Comparison of ENCODE assay signal across 24 cellular contexts in the genomic region with DNA sequence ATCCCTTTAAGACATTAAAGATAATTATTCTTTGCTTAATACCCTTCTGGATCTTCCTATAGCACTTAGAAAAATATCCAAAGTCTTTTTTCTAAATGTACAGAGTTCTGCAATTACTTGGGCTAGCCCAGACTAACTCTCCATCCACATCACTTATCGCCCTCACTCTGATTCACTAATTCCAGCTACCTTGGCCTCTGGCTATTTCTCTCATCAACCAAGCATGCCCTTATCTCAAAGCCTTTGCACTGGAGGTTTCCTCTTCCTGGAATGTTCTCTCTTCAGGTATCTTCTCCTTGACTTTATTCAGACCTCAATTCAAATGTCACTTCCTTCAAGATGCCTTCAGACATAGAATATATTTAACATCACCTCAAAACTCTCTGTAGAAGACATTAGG.
"Had no signal": no experiment of that assay in that cellular context is flagged by ENCODE, and none has a peak within 500 bp of the region (broad histone marks: within the 10 kb centered on the region; RNA-seq: fewer than 3 reads in every experiment).

No MANE protein-coding gene starts in this region.

- H3K9me3 ChIP-seq: pancreas, prostate gland, testis, thyroid gland, transverse colon, upper lobe of right lung had no signal

- ATAC-seq: naive thymus-derived CD8-positive, alpha-beta T cell; pancreas; right cardiac atrium; sciatic nerve; stimulated activated naive B cell treated with anti-CD40 and anti-IgM and Interleukin-4, amounts not matched to agents 10 μg/mL and 1 μg/mL and 100 μg/mL, for 72 hours; stimulated activated naive CD8-positive, alpha-beta T cell treated with anti-CD3 and anti-CD28 coated beads, Interleukin-15, Interleukin-2, amounts not matched to agents 100 U/mL and 50 U/mL, for 24 hours; upper lobe of right lung had no signal

- H3K4me1 ChIP-seq: left ventricle myocardium inferior, pancreas, prostate gland, stomach, testis, thyroid gland, transverse colon, upper lobe of right lung had no signal

- H3K36me3 ChIP-seq: left ventricle myocardium inferior, pancreas, prostate gland, stomach, thyroid gland, transverse colon, upper lobe of right lung had no signal

- H3K27ac ChIP-seq: left ventricle myocardium inferior, pancreas, prostate gland, skin epidermis, stomach, testis, thyroid gland, transverse colon, upper lobe of right lung had no signal

- DNase-seq: hypothalamus; immature natural killer cell; left ventricle myocardium inferior; naive thymus-derived CD8-positive, alpha-beta T cell; nucleus accumbens; pancreas; posterior cingulate gyrus; retina; right cardiac atrium; stimulated activated CD4-positive, alpha-beta T cell treated with anti-CD3 and anti-CD28 coated beads, Interleukin-12 subunit alpha, Interleukin-12 subunit beta, amount 100 ng/mL, for 4 hours; stimulated activated CD4-positive, alpha-beta T cell treated with anti-CD3 and anti-CD28 coated beads, Interleukin-15, amount 100 ng/mL, for 24 hours; stimulated activated CD4-positive, alpha-beta T cell treated with anti-CD3 and anti-CD28 coated beads, Interleukin-2, amount 100 ng/mL, for 24 hours; stimulated activated CD4-positive, alpha-beta T cell treated with anti-CD3 and anti-CD28 coated beads, Interleukin-4, amount 100 ng/mL, for 1 hour; stimulated activated naive B cell treated with anti-CD40 and anti-IgM and Interleukin-4, amounts not matched to agents 10 μg/mL and 1 μg/mL and 100 μg/mL, for 72 hours; stimulated activated naive CD8-positive, alpha-beta T cell treated with anti-CD3 and anti-CD28 coated beads, Interleukin-15, Interleukin-2, amounts not matched to agents 100 U/mL and 50 U/mL, for 24 hours; stomach; testis; thyroid gland; transverse colon; upper lobe of right lung had no signal

- H3K4me3 ChIP-seq: left ventricle myocardium inferior, lung, pancreas, prostate gland, skin epidermis, stomach, testis, thyroid gland, transverse colon, upper lobe of right lung had no signal

- H3K27me3 ChIP-seq: pancreas, stomach, testis, thyroid gland, transverse colon, upper lobe of right lung had no signal
